In the genomic region with DNA sequence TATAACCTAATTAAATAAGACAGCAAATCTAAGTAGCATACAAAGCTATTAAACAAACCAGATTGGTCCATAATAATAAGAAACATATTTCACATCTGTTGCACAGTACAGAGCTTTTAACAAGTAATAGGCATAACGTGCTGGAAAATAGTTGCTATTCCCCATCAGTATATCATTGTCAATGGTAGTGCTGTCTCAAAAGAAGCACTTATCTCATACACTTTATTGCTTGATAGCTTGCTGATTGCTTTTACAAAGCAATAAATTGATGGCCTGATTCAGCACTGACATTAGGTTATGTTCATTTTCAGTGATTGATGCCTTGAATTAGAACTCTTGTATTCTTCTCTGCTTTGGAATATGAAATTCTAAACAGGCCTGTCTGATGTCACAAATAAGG, we compare ENCODE assay signal across 1 cellular context.
A peak's percentile ranks its signal among the peaks of the same experiment; 100 is the strongest.
TF ChIP-seq lines count a peak whose summit lies in the region.

No MANE protein-coding gene starts in this region.

TF ChIP-seq in SK-N-SH treated with all-trans-retinoic acid at 6 μM for 48 hours, 23 proteins besides CTCF, POLR2A, EP300 and RAD21 (continued from another document):
- TF ChIP-seq, protein P1, sequence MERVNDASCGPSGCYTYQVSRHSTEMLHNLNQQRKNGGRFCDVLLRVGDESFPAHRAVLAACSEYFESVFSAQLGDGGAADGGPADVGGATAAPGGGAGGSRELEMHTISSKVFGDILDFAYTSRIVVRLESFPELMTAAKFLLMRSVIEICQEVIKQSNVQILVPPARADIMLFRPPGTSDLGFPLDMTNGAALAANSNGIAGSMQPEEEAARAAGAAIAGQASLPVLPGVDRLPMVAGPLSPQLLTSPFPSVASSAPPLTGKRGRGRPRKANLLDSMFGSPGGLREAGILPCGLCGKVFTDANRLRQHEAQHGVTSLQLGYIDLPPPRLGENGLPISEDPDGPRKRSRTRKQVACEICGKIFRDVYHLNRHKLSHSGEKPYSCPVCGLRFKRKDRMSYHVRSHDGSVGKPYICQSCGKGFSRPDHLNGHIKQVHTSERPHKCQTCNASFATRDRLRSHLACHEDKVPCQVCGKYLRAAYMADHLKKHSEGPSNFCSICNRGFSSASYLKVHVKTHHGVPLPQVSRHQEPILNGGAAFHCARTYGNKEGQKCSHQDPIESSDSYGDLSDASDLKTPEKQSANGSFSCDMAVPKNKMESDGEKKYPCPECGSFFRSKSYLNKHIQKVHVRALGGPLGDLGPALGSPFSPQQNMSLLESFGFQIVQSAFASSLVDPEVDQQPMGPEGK (CRISPR knock-in tag; IDR thresholded peaks at IDR 0.05; ENCODE audit: borderline replicate concordance) = no peak; the same call in none of the 2 replicates
- peak; percentile 53; the same call in 1 of the 2 replicates for TF ChIP-seq ZNF8 (CRISPR knock-in tag; IDR thresholded peaks at IDR 0.05)
- TF ChIP-seq RARB (CRISPR knock-in tag; IDR thresholded peaks at IDR 0.05) = no peak
- peak; percentile 91 for TF ChIP-seq SNAI2 (CRISPR knock-in tag; IDR thresholded peaks at IDR 0.05)
- TF ChIP-seq ZFP30 (CRISPR knock-in tag; IDR thresholded peaks at IDR 0.05) = no peak
